In the genomic region with DNA sequence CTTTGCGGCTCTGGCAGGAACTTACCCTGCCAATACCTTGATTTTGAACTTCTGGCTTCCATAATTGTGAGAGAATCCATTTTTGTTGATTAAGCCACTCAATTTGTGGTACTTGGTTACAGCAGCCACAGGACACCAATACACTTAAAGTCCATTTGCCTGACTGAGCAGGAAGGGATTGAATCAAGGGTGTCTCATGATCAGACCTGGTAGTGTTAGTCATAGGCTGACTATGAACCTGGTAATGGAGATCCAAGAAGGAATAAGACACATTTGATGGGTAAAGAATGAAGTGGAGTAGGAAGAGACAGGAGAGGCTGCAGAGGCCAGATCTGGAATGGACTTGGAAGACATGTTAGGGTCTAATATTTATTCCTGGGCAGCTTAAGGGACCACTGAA, we compare ENCODE assay signal across 21 cellular contexts. TPM values are rescaled to one million over a fixed set of nuclear protein-coding genes. Genes with fewer than 3 reads are reported as not detected.
DNase-seq lines count a peak whose midpoint lies in the region; FAIRE-seq and TF ChIP-seq lines count a peak whose summit lies in the region.
"Had no signal": no experiment of that assay in that cellular context is flagged by ENCODE, and none has a peak within 500 bp of the region (broad histone marks: within the 10 kb centered on the region; RNA-seq: fewer than 3 reads in every experiment).

No MANE protein-coding gene starts in this region.

- TF ChIP-seq POLR2A in H54 (IDR thresholded peaks at IDR 0.05; ENCODE audit: low read depth, low read length): no peak

- no peaks in the 10 kb centered on the region for H3K79me2 ChIP-seq in parathyroid adenoma

- H3K4me1 ChIP-seq in parathyroid adenoma: peaks cover 19% of the 10 kb centered on the region

- peak; percentile 37 for DNase-seq in H54 (ENCODE audit: insufficient read length, low spot score)
- peak; percentile 33 for DNase-seq in RCC 7860 (ENCODE audit: low spot score)
- DNase-seq in epithelial cell of esophagus (ENCODE audit: low read depth): peak; percentile 61
- DNase-seq in activated T-cell treated with anti-CD3 and anti-CD28 coated beads, Interleukin-2, amount 50 U/mL, for 1 hour: no peak
- DNase-seq in DMS53 (lab: John Stamatoyannopoulos, UW): no peak
- no peak for DNase-seq in mesenteric fat pad (ENCODE audit: low spot score)
- DNase-seq: CD4-positive, CD25-positive, alpha-beta regulatory T cell; DMS79; Karpas-422; MM.1S; NCI-H1048; NCI-H1417 treated with DMSO at 0.1 percent for 48 hours; NCI-H187; NCI-H446; NCI-H526; SHP77 treated with DMSO at 0.1 percent for 48 hours had no signal

- no peak for TF ChIP-seq CTCF in epithelial cell of esophagus (IDR thresholded peaks at IDR 0.05; ENCODE audit: insufficient read depth, low read depth, low read length, missing control alignments)
- no peak for TF ChIP-seq CTCF in parathyroid adenoma (IDR thresholded peaks at IDR 0.05)

- H2AFZ ChIP-seq in parathyroid adenoma: peak overlapping the region; percentile 17

- H3K4me3 ChIP-seq in epithelial cell of esophagus (ENCODE audit: low read length): no peak overlapping the region
- no peak overlapping the region for H3K4me3 ChIP-seq in parathyroid adenoma (ENCODE audit: low read depth, low read length)
- H3K4me3 ChIP-seq: HAP-1, SK-N-MC had no signal

- H3K4me2 ChIP-seq in parathyroid adenoma (ENCODE audit: low read length): no peak overlapping the region

- no peak overlapping the region for H3K9ac ChIP-seq in parathyroid adenoma

- no peaks in the 10 kb centered on the region for H3K9me3 ChIP-seq in parathyroid adenoma (ENCODE audit: control insufficient read depth, low read length)
- H3K9me3 ChIP-seq: HAP-1 had no signal

- no peaks in the 10 kb centered on the region for H3K27me3 ChIP-seq in parathyroid adenoma (ENCODE audit: control insufficient read depth, insufficient read depth, low read length)

- H3K27ac ChIP-seq in parathyroid adenoma: peak overlapping the region; percentile 16
- H3K27ac ChIP-seq: SK-N-MC had no signal

- H3K36me3 ChIP-seq in parathyroid adenoma (ENCODE audit: control insufficient read depth, insufficient read depth, low read length): no peaks in the 10 kb centered on the region
- H3K36me3 ChIP-seq: HAP-1 had no signal

- no peak for FAIRE-seq in H54 (lab: Jason Lieb, UNC)
- no peak for FAIRE-seq in RCC 7860 (lab: Jason Lieb, UNC)
- FAIRE-seq: GM12891 had no signal

RNA-seq across cellular contexts. Expression of a gene that starts 31.2 kb away (rescaled TPM):
- total RNA-seq in mesenteric fat pad: 9.8 TPM
- total RNA-seq: CD4-positive, CD25-positive, alpha-beta regulatory T cell; OCI-LY7 had no signal

Comparison
In these comparisons a context has a peak if more than half of its experiments do, and no peak if none do; other contexts are left out.
1. DNase-seq: peak in H54 (single experiment), RCC 7860 (single experiment) and epithelial cell of esophagus (single experiment); none in activated T-cell treated with anti-CD3 and anti-CD28 coated beads, Interleukin-2, amount 50 U/mL, for 1 hour (single experiment), DMS53 (single experiment) and mesenteric fat pad (single experiment).